Comparison of ENCODE assay signal across 19 cellular contexts in the genomic region with DNA sequence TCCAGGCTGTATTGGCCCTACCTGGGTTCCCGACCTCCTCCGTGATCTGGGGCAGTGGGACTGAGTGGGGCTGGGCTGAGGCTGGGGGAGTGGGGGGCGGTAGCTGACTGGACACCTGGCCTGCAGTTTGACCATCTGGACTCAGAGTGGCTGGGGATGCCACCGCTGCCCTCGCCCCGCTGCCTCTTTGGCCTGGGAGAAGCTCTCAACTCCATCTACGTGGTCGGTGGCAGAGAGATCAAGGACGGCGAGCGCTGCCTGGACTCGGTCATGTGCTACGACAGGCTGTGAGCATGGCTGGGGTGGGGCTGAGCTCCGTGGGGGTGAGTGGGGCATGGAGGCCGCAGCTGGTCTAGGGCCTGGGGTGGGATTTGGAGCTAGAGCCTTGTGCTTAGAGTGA. TPM values are rescaled to one million over a fixed set of nuclear protein-coding genes. Genes with fewer than 3 reads are reported as not detected.
DNase-seq lines count a peak whose midpoint lies in the region; ATAC-seq and TF ChIP-seq lines count a peak whose summit lies in the region.
"Had no signal": no experiment of that assay in that cellular context is flagged by ENCODE, and none has a peak within 500 bp of the region (broad histone marks: within the 10 kb centered on the region; RNA-seq: fewer than 3 reads in every experiment).

No MANE protein-coding gene starts in this region.

- H2BK12ac ChIP-seq in mesenchymal stem cell (ENCODE audit: low read length in 2 of 2), result no peak overlapping the region

- no peak overlapping the region for H3K4me3 ChIP-seq in WERI-Rb-1 (ENCODE audit: low read depth, low read length)
- H3K4me3 ChIP-seq in skeletal muscle tissue (ENCODE audit: low read length in 3 of 3), result peak overlapping the region; percentile 71 to 97 (median 77)
- no peak overlapping the region for H3K4me3 ChIP-seq in mesenchymal stem cell (ENCODE audit: insufficient read depth in 1 of 2, low read depth in 1 of 2, low read length in 2 of 2)
- H3K4me3 ChIP-seq: A549, PC-9 had no signal

- no peaks in the 10 kb centered on the region for H3K36me3 ChIP-seq in WERI-Rb-1
- peaks cover 16 to 64% (median 38%) of the 10 kb centered on the region in 3 donors for H3K36me3 ChIP-seq in skeletal muscle tissue (ENCODE audit: control insufficient read depth in 3 of 3, insufficient read depth in 3 of 3, low read length in 3 of 3)
- H3K36me3 ChIP-seq in mesenchymal stem cell (ENCODE audit: control insufficient read depth in 1 of 2, insufficient read depth in 2 of 2, low read depth in 1 of 2, low read length in 2 of 2), result no peaks in the 10 kb centered on the region
- H3K36me3 ChIP-seq: BE2C had no signal

- H3K36me3 Mint-ChIP-seq in activated naive CD4-positive, alpha-beta T cell treated with anti-CD3 and anti-CD28 coated beads, Interleukin-2, amount 10 ng/mL, durations not matched to agents 7 days and 5 days, result no peaks in the 10 kb centered on the region
- no peaks in the 10 kb centered on the region for H3K36me3 Mint-ChIP-seq in nephron (ENCODE audit: low read depth)
- H3K36me3 Mint-ChIP-seq: CD4-positive, CD25-positive, alpha-beta regulatory T cell; IgD-negative memory B cell had no signal

- no peak overlapping the region for H4K8ac ChIP-seq in mesenchymal stem cell (ENCODE audit: low read length)

- H3K9me3 ChIP-seq in WERI-Rb-1 (ENCODE audit: severe bottlenecking), result no peaks in the 10 kb centered on the region
- H3K9me3 ChIP-seq in skeletal muscle tissue (ENCODE audit: control insufficient read depth in 3 of 3, low read length in 3 of 3), result no peaks in the 10 kb centered on the region
- no peaks in the 10 kb centered on the region for H3K9me3 ChIP-seq in mesenchymal stem cell (ENCODE audit: control insufficient read depth, low read length)
- H3K9me3 ChIP-seq: A549, BE2C had no signal

- no peaks in the 10 kb centered on the region for H3K4me1 Mint-ChIP-seq in activated naive CD4-positive, alpha-beta T cell treated with anti-CD3 and anti-CD28 coated beads, Interleukin-2, amount 10 ng/mL, durations not matched to agents 7 days and 5 days
- H3K4me1 Mint-ChIP-seq in nephron, result peaks cover 35% of the 10 kb centered on the region

- peak; percentile 8 for DNase-seq in activated naive CD4-positive, alpha-beta T cell treated with anti-CD3 and anti-CD28 coated beads, Interleukin-2, amount 50 U/mL, for 16 hours
- DNase-seq in activated naive CD4-positive, alpha-beta T cell treated with anti-CD3 and anti-CD28 coated beads, Interleukin-2, amount 10 ng/mL, durations not matched to agents 7 days and 5 days, result no peak
- DNase-seq in WERI-Rb-1 (peak; percentile 7), mesenchymal stem cell (no peak)
- DNase-seq in stimulated activated CD4-positive, alpha-beta T cell treated with anti-CD3 and anti-CD28 coated beads, Interleukin-4, amount 100 ng/mL, for 24 hours, result no peak
- DNase-seq: BE2C; CD4-positive, CD25-positive, alpha-beta regulatory T cell; DMS79; NCI-H1105; NCI-H146; NCI-H2029; NCI-H2227 treated with DMSO at 0.1 percent for 48 hours; PC-9; RPMI8226 had no signal

- H3K4ac ChIP-seq in mesenchymal stem cell (ENCODE audit: low read depth in 1 of 2, low read length in 2 of 2), result no peak overlapping the region

- no peaks in the 10 kb centered on the region for H3K9me3 Mint-ChIP-seq in activated naive CD4-positive, alpha-beta T cell treated with anti-CD3 and anti-CD28 coated beads, Interleukin-2, amount 10 ng/mL, durations not matched to agents 7 days and 5 days
- H3K9me3 Mint-ChIP-seq in nephron, result no peaks in the 10 kb centered on the region
- H3K9me3 Mint-ChIP-seq: IgD-negative memory B cell had no signal

- H4K91ac ChIP-seq in mesenchymal stem cell (ENCODE audit: low read length), result no peak overlapping the region

- WGBS in mesenchymal stem cell, result 90% methylated on average over 15 of the region's 15 CpGs

- no peak overlapping the region for H3K18ac ChIP-seq in mesenchymal stem cell (ENCODE audit: low read depth in 1 of 2, low read length in 2 of 2)

- H2AFZ ChIP-seq in mesenchymal stem cell (ENCODE audit: low read depth, low read length), result no peak overlapping the region
- H2AFZ ChIP-seq: PC-9 had no signal

- H3K9ac ChIP-seq in skeletal muscle tissue (ENCODE audit: low read depth in 1 of 3, low read length in 3 of 3), result peak overlapping the region; percentile 78 to 96 (median 87)
- no peak overlapping the region for H3K9ac ChIP-seq in mesenchymal stem cell (ENCODE audit: low read length)

- H3K27ac Mint-ChIP-seq in activated naive CD4-positive, alpha-beta T cell treated with anti-CD3 and anti-CD28 coated beads, Interleukin-2, amount 10 ng/mL, durations not matched to agents 7 days and 5 days, result no peak overlapping the region
- H3K27ac Mint-ChIP-seq in nephron, result no peak overlapping the region
- H3K27ac Mint-ChIP-seq: CD4-positive, CD25-positive, alpha-beta regulatory T cell; IgD-negative memory B cell had no signal

- H3K14ac ChIP-seq in mesenchymal stem cell (ENCODE audit: low read length in 2 of 2), result no peak overlapping the region

- H3K4me1 ChIP-seq in skeletal muscle tissue (ENCODE audit: control insufficient read depth in 3 of 3, insufficient read depth in 3 of 3, low read length in 3 of 3) (peaks cover 50 to 86% (median 55%) of the 10 kb centered on the region in 3 donors), mesenchymal stem cell (ENCODE audit: control insufficient read depth, insufficient read depth, low read depth, low read length) (peaks cover 6% of the 10 kb centered on the region)
- H3K4me1 ChIP-seq: BE2C had no signal

- H3K27me3 ChIP-seq in WERI-Rb-1 (ENCODE audit: insufficient read depth, low read depth, severe bottlenecking) (no peaks in the 10 kb centered on the region), skeletal muscle tissue (ENCODE audit: control insufficient read depth in 3 of 3, insufficient read depth in 3 of 3, low read length in 3 of 3) (peaks cover 0 to 6% (median 0%) of the 10 kb centered on the region in 3 donors), mesenchymal stem cell (ENCODE audit: control insufficient read depth in 1 of 2, insufficient read depth in 1 of 2, low read length in 2 of 2) (peaks cover 24 to 61% of the 10 kb centered on the region in 2 experiments)
- H3K27me3 ChIP-seq: BE2C had no signal

- H3K4me2 ChIP-seq in mesenchymal stem cell (ENCODE audit: low read length, poor library complexity, severe bottlenecking), result no peak overlapping the region
- H3K4me2 ChIP-seq: A549, PC-9 had no signal

- H2BK15ac ChIP-seq in mesenchymal stem cell (ENCODE audit: low read depth, poor library complexity, severe bottlenecking), result no peak overlapping the region

- no peak overlapping the region for H3K23ac ChIP-seq in mesenchymal stem cell (ENCODE audit: low read length in 2 of 2)

- no peaks in the 10 kb centered on the region for H3K79me1 ChIP-seq in mesenchymal stem cell (replicated peaks; ENCODE audit: low read length, poor library complexity, severe bottlenecking)

- H2BK5ac ChIP-seq in mesenchymal stem cell (ENCODE audit: low read depth, low read length, poor library complexity, severe bottlenecking), result no peak overlapping the region

- ATAC-seq in HG02588 (IDR thresholded peaks at IDR 0.05; ENCODE audit: unreplicated experiment), result no peak
- ATAC-seq: A549 had no signal

- CTCF ChIA-PET in activated naive CD4-positive, alpha-beta T cell treated with anti-CD3 and anti-CD28 coated beads, Interleukin-2, amount 10 ng/mL, durations not matched to agents 7 days and 5 days (lab: Charles Lee), result no interaction called here

- peaks cover 53% of the 10 kb centered on the region for H3K27me3 Mint-ChIP-seq in activated naive CD4-positive, alpha-beta T cell treated with anti-CD3 and anti-CD28 coated beads, Interleukin-2, amount 10 ng/mL, durations not matched to agents 7 days and 5 days
- peaks cover 24% of the 10 kb centered on the region for H3K27me3 Mint-ChIP-seq in nephron (ENCODE audit: low read depth)

- H3K27ac ChIP-seq in WERI-Rb-1 (no peak overlapping the region), skeletal muscle tissue (ENCODE audit: low read depth, low read length) (peak overlapping the region; percentile 95), mesenchymal stem cell (ENCODE audit: low read length, poor library complexity, severe bottlenecking) (no peak overlapping the region)
- H3K27ac ChIP-seq: A549, PC-9 had no signal

- H2BK120ac ChIP-seq in mesenchymal stem cell (ENCODE audit: low read depth, low read length), result no peak overlapping the region

- no peak overlapping the region for H2AK5ac ChIP-seq in mesenchymal stem cell (ENCODE audit: low read length, severe bottlenecking)

- TF ChIP-seq CTCF in WERI-Rb-1 (IDR thresholded peaks at IDR 0.05; ENCODE audit: low read depth, low read length) (no peak), nephron (IDR thresholded peaks at IDR 0.05; ENCODE audit: unreplicated experiment in 3 of 3) (no peak)

- H3K4me3 Mint-ChIP-seq in activated naive CD4-positive, alpha-beta T cell treated with anti-CD3 and anti-CD28 coated beads, Interleukin-2, amount 10 ng/mL, durations not matched to agents 7 days and 5 days, result no peak overlapping the region
- peak overlapping the region in 2 of 3 experiments; percentile 79 to 80 for H3K4me3 Mint-ChIP-seq in nephron
- H3K4me3 Mint-ChIP-seq: CD4-positive, CD25-positive, alpha-beta regulatory T cell; IgD-negative memory B cell had no signal

RNA-seq across cellular contexts. Expression of a gene that starts 2.7 kb away (rescaled TPM):
- total RNA-seq in skeletal muscle tissue, result 179 TPM
- polyA plus RNA-seq in mesenchymal stem cell (2013, experiment 1 of 2), result not detected
- polyA plus RNA-seq in mesenchymal stem cell (2013, experiment 2 of 2), result not detected
- total RNA-seq: CD4-positive, CD25-positive, alpha-beta regulatory T cell; PC-9 had no signal
- polyA plus RNA-seq: A549; CD4-positive, CD25-positive, alpha-beta regulatory T cell; IgD-negative memory B cell had no signal

RNA-seq across cellular contexts. Expression of a gene that starts 14.6 kb away (rescaled TPM):
- total RNA-seq in skeletal muscle tissue, result 23.0 TPM
- polyA plus RNA-seq in mesenchymal stem cell (2013, experiment 1 of 2), result not detected
- polyA plus RNA-seq in mesenchymal stem cell (2013, experiment 2 of 2), result not detected
- total RNA-seq: CD4-positive, CD25-positive, alpha-beta regulatory T cell; PC-9 had no signal
- polyA plus RNA-seq: A549; CD4-positive, CD25-positive, alpha-beta regulatory T cell; IgD-negative memory B cell had no signal

RNA-seq across cellular contexts. Expression of a gene that starts 34.5 kb away (rescaled TPM):
- 21.4 TPM for total RNA-seq in skeletal muscle tissue
- polyA plus RNA-seq in mesenchymal stem cell (2013, experiment 1 of 2), result 10.8 TPM
- polyA plus RNA-seq in mesenchymal stem cell (2013, experiment 2 of 2), result 9.7 TPM
- polyA plus RNA-seq: CD4-positive, CD25-positive, alpha-beta regulatory T cell had no signal

Comparison
In these comparisons a context has a peak if more than half of its experiments do, and no peak if none do; other contexts are left out.
1. DNase-seq: peak in activated naive CD4-positive, alpha-beta T cell treated with anti-CD3 and anti-CD28 coated beads, Interleukin-2, amount 50 U/mL, for 16 hours (single experiment) and WERI-Rb-1 (single experiment); none in activated naive CD4-positive, alpha-beta T cell treated with anti-CD3 and anti-CD28 coated beads, Interleukin-2, amount 10 ng/mL, durations not matched to agents 7 days and 5 days (single experiment), mesenchymal stem cell (single experiment) and stimulated activated CD4-positive, alpha-beta T cell treated with anti-CD3 and anti-CD28 coated beads, Interleukin-4, amount 100 ng/mL, for 24 hours (single experiment).
2. H3K4me3 ChIP-seq: peak in skeletal muscle tissue (3 of 3); none in WERI-Rb-1 (single experiment) and mesenchymal stem cell (0 of 2).